Comparison of ENCODE assay signal across 8 cellular contexts in the genomic region with DNA sequence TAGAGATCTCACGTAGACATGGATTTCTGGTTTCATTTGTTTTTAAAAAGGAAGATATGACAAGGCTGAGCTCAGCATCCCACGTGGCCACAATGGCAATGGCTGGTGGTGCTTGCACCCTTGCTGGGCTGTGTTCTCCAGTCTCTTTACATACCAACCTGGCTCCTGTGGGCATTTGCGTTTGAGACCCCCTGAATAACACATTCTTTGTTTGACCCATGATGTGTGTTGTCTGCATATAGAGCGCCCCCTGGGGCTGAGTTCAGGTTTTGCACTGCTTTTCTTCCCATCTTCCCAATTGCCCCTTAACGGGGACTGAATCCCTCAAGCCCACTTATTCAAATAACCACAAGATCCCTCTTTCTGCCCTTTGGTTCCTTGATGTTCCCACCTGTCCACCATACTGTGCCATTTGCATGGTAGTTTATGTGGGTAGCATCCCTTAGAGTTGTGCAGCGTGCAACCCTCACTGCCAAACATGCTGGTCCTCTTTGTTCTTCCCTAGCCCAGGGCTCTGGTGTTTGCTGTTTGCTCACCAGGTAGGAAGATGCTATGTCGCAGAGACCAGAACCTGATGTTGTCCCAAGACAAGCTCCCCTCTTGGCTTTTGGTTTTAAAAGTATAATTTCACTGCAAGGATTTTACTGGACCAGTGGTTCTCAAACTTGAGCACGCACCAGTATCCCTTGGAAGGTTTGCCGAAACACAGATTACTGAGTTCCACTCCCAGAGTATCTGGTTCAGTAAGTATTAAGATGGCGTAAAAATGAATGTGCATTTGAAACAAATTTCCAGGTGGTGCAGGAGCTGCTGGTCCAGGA. TPM values are rescaled to one million over a fixed set of nuclear protein-coding genes. Genes with fewer than 3 reads are reported as not detected.
DNase-seq lines count a peak whose midpoint lies in the region; ATAC-seq and TF ChIP-seq lines count a peak whose summit lies in the region.

No MANE protein-coding gene starts in this region.

- intact Hi-C loops in left ventricle myocardium inferior (cut with micrococcal nuclease) (no loop called here), left ventricle myocardium superior (cut with micrococcal nuclease) (no loop called here), body of pancreas (cut with DNase I) (no loop called here)

- peaks cover 31% of the 10 kb centered on the region for H3K9me3 ChIP-seq in left ventricle myocardium inferior (replicated peaks)
- H3K9me3 ChIP-seq in SJCRH30 (replicated peaks): no peaks in the 10 kb centered on the region
- no peaks in the 10 kb centered on the region for H3K9me3 ChIP-seq in body of pancreas

- no peaks in the 10 kb centered on the region for H3K4me1 ChIP-seq in left ventricle myocardium inferior
- H3K4me1 ChIP-seq in SJCRH30: no peaks in the 10 kb centered on the region
- no peaks in the 10 kb centered on the region for H3K4me1 ChIP-seq in body of pancreas

- DNase-seq in left ventricle myocardium inferior (no peak), left ventricle myocardium superior (no peak), SJCRH30 (peak; percentile 31 to 71), body of pancreas (peak in 2 of 4 donors; percentile 19 to 33), midbrain (lab: John Stamatoyannopoulos, UW) (peak; percentile 3), SW480 (ENCODE audit: low spot score) (no peak), NOMO-1 (lab: John Stamatoyannopoulos, UW; ENCODE audit: unreplicated experiment in 2 of 2) (no peak)

- ATAC-seq in left ventricle myocardium superior (no peak), body of pancreas (no peak), esophagus mucosa (no peak)

- H3K27ac ChIP-seq in left ventricle myocardium inferior (replicated peaks): no peak overlapping the region
- no peak overlapping the region for H3K27ac ChIP-seq in SJCRH30
- no peak overlapping the region for H3K27ac ChIP-seq in body of pancreas

- H3K36me3 ChIP-seq in left ventricle myocardium inferior: no peaks in the 10 kb centered on the region
- H3K36me3 ChIP-seq in SJCRH30: no peaks in the 10 kb centered on the region
- H3K36me3 ChIP-seq in body of pancreas (replicated peaks in 1 of 2; ENCODE audit: insufficient read depth in 1 of 2, low read depth in 2 of 2): no peaks in the 10 kb centered on the region

- peak; percentile 39 for TF ChIP-seq CTCF in left ventricle myocardium inferior (IDR thresholded peaks at IDR 0.05; ENCODE audit: borderline replicate concordance)
- peak in 6 of 7 experiments; percentile 18 to 39 (median 28) for TF ChIP-seq CTCF in body of pancreas (IDR thresholded peaks at IDR 0.05)

- no peak for TF ChIP-seq POLR2A in body of pancreas (IDR thresholded peaks at IDR 0.05)

- 50 to 52% methylated on average over 10 of the region's 10 CpGs for WGBS in body of pancreas, 2 donors

- peaks cover 20% of the 10 kb centered on the region for H3K27me3 ChIP-seq in left ventricle myocardium inferior (ENCODE audit: low read depth)
- H3K27me3 ChIP-seq in SJCRH30: peaks cover 6% of the 10 kb centered on the region; the same call in 1 of the 2 replicates
- H3K27me3 ChIP-seq in body of pancreas: no peaks in the 10 kb centered on the region

- no peak overlapping the region for H3K4me3 ChIP-seq in left ventricle myocardium inferior
- no peak overlapping the region for H3K4me3 ChIP-seq in SJCRH30
- H3K4me3 ChIP-seq in body of pancreas: no peak overlapping the region

RNA-seq across cellular contexts. Expression of gene NKD1, which starts 38.5 kb away (rescaled TPM):
- total RNA-seq in left ventricle myocardium inferior (1.5 TPM), left ventricle myocardium superior (0.59 TPM), body of pancreas (1 to 10 TPM; 2.0 to 4.9 TPM), esophagus mucosa (1.9 TPM)
- 0.02 TPM in 1 of 2 replicates, not detected in the other for total RNA-seq in SJCRH30 (2014; rRNA removed; shearing (Covaris generic))

Comparison
In these comparisons a context has a peak if more than half of its experiments do, and no peak if none do; other contexts are left out.
1. DNase-seq: peak in SJCRH30 (2 of 2) and midbrain (single experiment); none in left ventricle myocardium inferior (single experiment), left ventricle myocardium superior (single experiment), SW480 (single experiment) and NOMO-1 (0 of 2).